14 cellular contexts compared by ENCODE assay signal in genomic region chr14:76133103-76133502, GRCh38. TPM values are rescaled to one million over a fixed set of nuclear protein-coding genes. Genes with fewer than 3 reads are reported as not detected.
DNase-seq lines count a peak whose midpoint lies in the region; ATAC-seq and TF ChIP-seq lines count a peak whose summit lies in the region.
"Had no signal": no experiment of that assay in that cellular context is flagged by ENCODE, and none has a peak within 500 bp of the region (broad histone marks: within the 10 kb centered on the region; RNA-seq: fewer than 3 reads in every experiment).

No MANE protein-coding gene starts in this region.

- H3K9me3 Mint-ChIP-seq in activated naive CD4-positive, alpha-beta T cell treated with anti-CD3 and anti-CD28 coated beads, Interleukin-2, amount 10 ng/mL, durations not matched to agents 7 days and 5 days: no peaks in the 10 kb centered on the region
- no peaks in the 10 kb centered on the region for H3K9me3 Mint-ChIP-seq in natural killer cell
- H3K9me3 Mint-ChIP-seq: activated T-helper 1 cell treated with anti-CD3 and anti-CD28 coated beads, Interleukin-12 subunit alpha, Interleukin-12 subunit beta, Interleukin-2, Interleukin-4 antibody, amounts not matched to agents 30 ng/mL and 10 ng/mL and 1 ng/mL, durations not matched to agents 14 hours and 24 hours and 36 hours had no signal

- peaks cover 2% of the 10 kb centered on the region for H3K4me1 Mint-ChIP-seq in activated naive CD4-positive, alpha-beta T cell treated with anti-CD3 and anti-CD28 coated beads, Interleukin-2, amount 10 ng/mL, durations not matched to agents 7 days and 5 days
- no peaks in the 10 kb centered on the region for H3K4me1 Mint-ChIP-seq in natural killer cell

- DNase-seq in activated naive CD4-positive, alpha-beta T cell treated with anti-CD3 and anti-CD28 coated beads, Interleukin-2, amount 10 ng/mL, durations not matched to agents 7 days and 5 days: peak; percentile 45
- no peak for DNase-seq in activated naive CD4-positive, alpha-beta T cell treated with anti-CD3 and anti-CD28 coated beads, Interleukin-2, amount 50 U/mL, for 16 hours
- DNase-seq in RPMI8226 (peak; percentile 21), fibroblast of villous mesenchyme (ENCODE audit: low read depth) (peak; percentile 51), natural killer cell (no peak), NCI-H748 treated with DMSO at 0.1 percent for 48 hours (lab: John Stamatoyannopoulos, UW) (no peak), caudate nucleus (lab: John Stamatoyannopoulos, UW) (no peak)
- DNase-seq: esophagus squamous epithelium; NCI-H1436 treated with DMSO at 0.1 percent for 48 hours; stimulated activated CD4-positive, alpha-beta T cell treated with anti-CD3 and anti-CD28 coated beads, Interleukin-1b, Interleukin-23, amount 100 ng/mL, for 48 hours had no signal

- peaks cover 2% of the 10 kb centered on the region for H3K36me3 Mint-ChIP-seq in activated naive CD4-positive, alpha-beta T cell treated with anti-CD3 and anti-CD28 coated beads, Interleukin-2, amount 10 ng/mL, durations not matched to agents 7 days and 5 days
- H3K36me3 Mint-ChIP-seq in natural killer cell: no peaks in the 10 kb centered on the region
- H3K36me3 Mint-ChIP-seq: T-cell had no signal

- no peak overlapping the region for H3K27ac ChIP-seq in caudate nucleus (ENCODE audit: low read depth, low read length)
- H3K27ac ChIP-seq: esophagus squamous epithelium, thyroid gland had no signal

- peaks cover 71% of the 10 kb centered on the region for H3K27me3 Mint-ChIP-seq in activated naive CD4-positive, alpha-beta T cell treated with anti-CD3 and anti-CD28 coated beads, Interleukin-2, amount 10 ng/mL, durations not matched to agents 7 days and 5 days
- H3K27me3 Mint-ChIP-seq in natural killer cell (ENCODE audit: low read depth in 2 of 2): peaks cover 63 to 76% of the 10 kb centered on the region in 2 donors

- no peak overlapping the region for H3K27ac Mint-ChIP-seq in activated naive CD4-positive, alpha-beta T cell treated with anti-CD3 and anti-CD28 coated beads, Interleukin-2, amount 10 ng/mL, durations not matched to agents 7 days and 5 days
- no peak overlapping the region for H3K27ac Mint-ChIP-seq in natural killer cell
- H3K27ac Mint-ChIP-seq: activated T-helper 1 cell treated with anti-CD3 and anti-CD28 coated beads, Interleukin-12 subunit alpha, Interleukin-12 subunit beta, Interleukin-2, Interleukin-4 antibody, amounts not matched to agents 30 ng/mL and 10 ng/mL and 1 ng/mL, durations not matched to agents 14 hours and 24 hours and 36 hours; T-cell had no signal

- CTCF ChIA-PET in activated naive CD4-positive, alpha-beta T cell treated with anti-CD3 and anti-CD28 coated beads, Interleukin-2, amount 10 ng/mL, durations not matched to agents 7 days and 5 days (lab: Charles Lee): no interaction called here

- H3K4me3 ChIP-seq in fibroblast of villous mesenchyme (ENCODE audit: low read depth, low read length): no peak overlapping the region
- H3K4me3 ChIP-seq: esophagus squamous epithelium, thyroid gland had no signal

- intact Hi-C loops in natural killer cell (cut with micrococcal nuclease): no loop called here

- no peak for ATAC-seq in natural killer cell
- no peak for ATAC-seq in GM19463 (IDR thresholded peaks at IDR 0.05; ENCODE audit: unreplicated experiment)
- ATAC-seq: T-cell had no signal

- H3K4me3 Mint-ChIP-seq in activated naive CD4-positive, alpha-beta T cell treated with anti-CD3 and anti-CD28 coated beads, Interleukin-2, amount 10 ng/mL, durations not matched to agents 7 days and 5 days: no peak overlapping the region
- no peak overlapping the region for H3K4me3 Mint-ChIP-seq in natural killer cell
- H3K4me3 Mint-ChIP-seq: activated T-helper 1 cell treated with anti-CD3 and anti-CD28 coated beads, Interleukin-12 subunit alpha, Interleukin-12 subunit beta, Interleukin-2, Interleukin-4 antibody, amounts not matched to agents 30 ng/mL and 10 ng/mL and 1 ng/mL, durations not matched to agents 14 hours and 24 hours and 36 hours; T-cell had no signal

- TF ChIP-seq CTCF in fibroblast of villous mesenchyme (IDR thresholded peaks at IDR 0.05; ENCODE audit: insufficient read depth, low read depth, low read length): no peak
- TF ChIP-seq CTCF in natural killer cell (IDR thresholded peaks at IDR 0.05): no peak

RNA-seq across cellular contexts. Expression of gene GPATCH2L, which starts 18.6 kb away (rescaled TPM):
- total RNA-seq in fibroblast of villous mesenchyme (39.0 and 59.2 TPM in 2 replicates), natural killer cell (100 to 1,000 TPM in 1 of 3 donors, 10 to 100 TPM in 2; 69.1 to 111 (median 90.4) TPM)

Comparison
In these comparisons a context has a peak if more than half of its experiments do, and no peak if none do; other contexts are left out.
1. DNase-seq: peak in activated naive CD4-positive, alpha-beta T cell treated with anti-CD3 and anti-CD28 coated beads, Interleukin-2, amount 10 ng/mL, durations not matched to agents 7 days and 5 days (single experiment), RPMI8226 (single experiment) and fibroblast of villous mesenchyme (single experiment); none in activated naive CD4-positive, alpha-beta T cell treated with anti-CD3 and anti-CD28 coated beads, Interleukin-2, amount 50 U/mL, for 16 hours (single experiment), natural killer cell (single experiment), NCI-H748 treated with DMSO at 0.1 percent for 48 hours (single experiment) and caudate nucleus (0 of 61).